Comparison of ENCODE assay signal across 28 cellular contexts in the genomic region with DNA sequence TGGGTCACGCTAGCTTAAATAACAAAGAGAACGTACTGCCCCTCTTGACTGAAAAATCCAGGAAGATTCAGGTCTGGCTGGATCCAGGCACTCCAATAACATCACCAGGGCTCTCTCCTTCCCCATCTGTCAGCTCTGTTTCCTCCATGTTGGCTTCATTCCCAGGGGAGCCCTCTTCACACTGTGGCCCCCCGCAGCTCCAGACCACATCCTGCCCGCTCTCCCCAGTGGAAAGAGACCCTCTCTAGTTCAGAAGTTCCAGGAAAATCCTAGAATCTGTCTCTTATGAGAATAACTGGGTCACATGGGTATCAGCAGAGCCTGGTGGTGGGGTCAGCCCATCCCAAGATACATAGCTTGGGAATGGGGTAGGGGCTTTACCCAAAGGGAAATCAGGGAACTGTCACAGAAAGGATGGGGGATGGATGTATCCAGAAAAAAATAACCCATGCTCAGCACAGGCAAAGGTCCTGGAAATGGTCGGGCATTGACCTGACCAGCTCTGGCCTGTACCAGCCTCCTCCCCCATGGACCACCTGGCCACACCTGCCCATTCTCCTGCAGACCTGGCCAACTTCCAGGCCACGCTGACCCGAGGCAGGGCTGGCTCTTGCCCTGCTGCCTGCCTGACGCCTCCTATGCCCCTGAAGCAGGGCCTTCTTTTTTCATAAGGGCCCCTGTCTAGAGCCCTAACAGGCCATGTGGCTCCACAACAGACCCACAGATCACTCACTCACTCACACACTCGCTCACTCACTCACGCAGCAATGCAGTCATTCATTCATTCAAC.
DNase-seq lines count a peak whose midpoint lies in the region; ATAC-seq, FAIRE-seq and TF ChIP-seq lines count a peak whose summit lies in the region.
"Had no signal": no experiment of that assay in that cellular context is flagged by ENCODE, and none has a peak within 500 bp of the region (broad histone marks: within the 10 kb centered on the region; RNA-seq: fewer than 3 reads in every experiment).

No MANE protein-coding gene starts in this region.

- no peak overlapping the region for H3K27ac Mint-ChIP-seq in mesothelial cell of epicardium
- H3K27ac Mint-ChIP-seq: HFFc6 had no signal

- H3K9me3 Mint-ChIP-seq in mesothelial cell of epicardium: peaks cover 6% of the 10 kb centered on the region

- peaks cover 2% of the 10 kb centered on the region for H3K4me1 Mint-ChIP-seq in mesothelial cell of epicardium
- H3K4me1 Mint-ChIP-seq: CD4-positive, alpha-beta memory T cell had no signal

- no peaks in the 10 kb centered on the region for H3K9me3 ChIP-seq in kidney (ENCODE audit: control insufficient read depth in 1 of 2, low read length in 2 of 2)
- H3K9me3 ChIP-seq: HAP-1 had no signal

- H3K4me3 Mint-ChIP-seq in mesothelial cell of epicardium: no peak overlapping the region
- H3K4me3 Mint-ChIP-seq: HFFc6 had no signal

- peak; percentile 3 for DNase-seq in D341Med (ENCODE audit: low spot score)
- peak; percentile 63 for DNase-seq in NB4 (ENCODE audit: low read depth)
- peak; percentile 24 for DNase-seq in kidney
- DNase-seq in posterior vena cava (ENCODE audit: low spot score): peak; percentile 42
- DNase-seq in mesothelial cell of epicardium (ENCODE audit: low spot score in 2 of 2, unreplicated experiment in 2 of 2): no peak
- DNase-seq: C1 segment of cervical spinal cord; CD4-positive, alpha-beta memory T cell; COR-L47; GM23248; HFFc6; Karpas-422; MV-4-11; NCI-H1105 treated with DMSO at 0.1 percent for 48 hours; NCI-H146; NCI-H1930; NCI-H446; NCI-H524 treated with DMSO at 0.1 percent for 48 hours; NCI-H774; PC-3; SJCRH30 had no signal

- H3K9ac ChIP-seq in kidney (ENCODE audit: low read length in 2 of 2): no peak overlapping the region
- H3K9ac ChIP-seq: GM23248 had no signal

- TF ChIP-seq CTCF in NB4 (IDR thresholded peaks at IDR 0.05; ENCODE audit: low read depth, low read length) (no peak), kidney (IDR thresholded peaks at IDR 0.05; ENCODE audit: borderline replicate concordance, extremely low read depth, insufficient read depth) (no peak), mesothelial cell of epicardium (IDR thresholded peaks at IDR 0.05; ENCODE audit: unreplicated experiment) (no peak)

- no peaks in the 10 kb centered on the region for H3K27me3 Mint-ChIP-seq in mesothelial cell of epicardium (ENCODE audit: low read depth)

- no peaks in the 10 kb centered on the region for H3K4me1 ChIP-seq in kidney (ENCODE audit: control insufficient read depth in 1 of 2, insufficient read depth in 1 of 2, low read depth in 1 of 2, low read length in 2 of 2)
- H3K4me1 ChIP-seq: HAP-1, SJCRH30 had no signal

- TF ChIP-seq POLR2A in NB4 (IDR thresholded peaks at IDR 0.05; ENCODE audit: extremely low read depth, insufficient read length): no peak

- H3K36me3 ChIP-seq in kidney (ENCODE audit: control insufficient read depth in 1 of 2, insufficient read depth in 2 of 2, low read length in 2 of 2): no peaks in the 10 kb centered on the region
- H3K36me3 ChIP-seq: HAP-1, SJCRH30 had no signal

- H3K4me3 ChIP-seq in NB4 (ENCODE audit: low read depth, low read length) (no peak overlapping the region), kidney (ENCODE audit: low read length in 2 of 2) (no peak overlapping the region)
- H3K4me3 ChIP-seq: GM23248, HAP-1, SJCRH30 had no signal

- ATAC-seq in HG03432 (IDR thresholded peaks at IDR 0.05; ENCODE audit: unreplicated experiment) (no peak), HG02840 (IDR thresholded peaks at IDR 0.05; ENCODE audit: low FRiP score, unreplicated experiment) (no peak), HG03571 (IDR thresholded peaks at IDR 0.05; ENCODE audit: unreplicated experiment) (no peak)
- ATAC-seq: PC-3, Right ventricle myocardium inferior, SK-N-SH treated with all-trans-retinoic acid at 6 μM for 48 hours had no signal

- H3K36me3 Mint-ChIP-seq in mesothelial cell of epicardium: no peaks in the 10 kb centered on the region
- H3K36me3 Mint-ChIP-seq: CD4-positive, alpha-beta memory T cell had no signal

- H3K27ac ChIP-seq in kidney (ENCODE audit: low read depth in 2 of 2, low read length in 2 of 2): no peak overlapping the region
- H3K27ac ChIP-seq: GM23248, SJCRH30 had no signal

- intact Hi-C loops in kidney (cut with DNase I) (no loop called here), posterior vena cava (cut with DNase I) (no loop called here)

- FAIRE-seq in kidney (lab: Jason Lieb, UNC): no peak
- FAIRE-seq: A204.1, G401.6 had no signal

Comparison
In these comparisons a context has a peak if more than half of its experiments do, and no peak if none do; other contexts are left out.
1. DNase-seq: peak in D341Med (single experiment), NB4 (single experiment), kidney (single experiment) and posterior vena cava (single experiment); none in mesothelial cell of epicardium (0 of 2).